ENCODE assay signal across 1 cellular context in the genomic region with DNA sequence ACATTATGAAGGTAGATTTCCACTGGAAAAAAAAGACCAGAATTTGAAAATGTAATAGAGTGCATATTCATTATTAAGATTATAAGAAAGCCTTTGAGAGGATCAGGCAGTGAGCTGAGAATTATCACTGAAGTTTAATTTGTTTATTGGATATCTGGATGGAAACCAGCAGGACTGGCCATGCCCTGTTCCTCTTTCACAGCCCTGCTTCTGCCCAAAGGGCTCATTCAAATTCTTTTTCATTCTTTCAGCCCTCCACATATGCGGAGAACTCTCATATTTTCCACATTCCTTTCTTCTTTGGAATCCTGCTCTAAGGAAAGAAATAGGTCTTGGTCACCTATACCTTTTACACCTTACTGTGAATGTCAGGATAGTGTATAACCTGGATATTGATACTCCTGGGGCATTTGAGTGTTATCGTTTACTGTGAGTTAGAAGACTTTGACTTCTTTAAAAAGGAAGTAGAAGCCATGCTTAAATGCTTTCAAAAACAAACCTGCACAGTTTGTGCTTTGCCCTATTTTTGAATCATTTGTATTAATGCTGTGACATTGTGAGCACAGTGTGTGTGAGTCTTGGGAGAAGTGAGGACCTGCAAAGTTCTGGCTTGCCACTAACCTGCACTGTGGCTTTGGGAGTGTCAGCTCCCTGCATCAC.
TF ChIP-seq lines count a peak whose summit lies in the region.

No MANE protein-coding gene starts in this region.

TF ChIP-seq in SK-N-SH treated with all-trans-retinoic acid at 6 μM for 48 hours, 23 proteins besides CTCF, POLR2A, EP300 and RAD21 (continued from another document):
- TF ChIP-seq, protein P1, sequence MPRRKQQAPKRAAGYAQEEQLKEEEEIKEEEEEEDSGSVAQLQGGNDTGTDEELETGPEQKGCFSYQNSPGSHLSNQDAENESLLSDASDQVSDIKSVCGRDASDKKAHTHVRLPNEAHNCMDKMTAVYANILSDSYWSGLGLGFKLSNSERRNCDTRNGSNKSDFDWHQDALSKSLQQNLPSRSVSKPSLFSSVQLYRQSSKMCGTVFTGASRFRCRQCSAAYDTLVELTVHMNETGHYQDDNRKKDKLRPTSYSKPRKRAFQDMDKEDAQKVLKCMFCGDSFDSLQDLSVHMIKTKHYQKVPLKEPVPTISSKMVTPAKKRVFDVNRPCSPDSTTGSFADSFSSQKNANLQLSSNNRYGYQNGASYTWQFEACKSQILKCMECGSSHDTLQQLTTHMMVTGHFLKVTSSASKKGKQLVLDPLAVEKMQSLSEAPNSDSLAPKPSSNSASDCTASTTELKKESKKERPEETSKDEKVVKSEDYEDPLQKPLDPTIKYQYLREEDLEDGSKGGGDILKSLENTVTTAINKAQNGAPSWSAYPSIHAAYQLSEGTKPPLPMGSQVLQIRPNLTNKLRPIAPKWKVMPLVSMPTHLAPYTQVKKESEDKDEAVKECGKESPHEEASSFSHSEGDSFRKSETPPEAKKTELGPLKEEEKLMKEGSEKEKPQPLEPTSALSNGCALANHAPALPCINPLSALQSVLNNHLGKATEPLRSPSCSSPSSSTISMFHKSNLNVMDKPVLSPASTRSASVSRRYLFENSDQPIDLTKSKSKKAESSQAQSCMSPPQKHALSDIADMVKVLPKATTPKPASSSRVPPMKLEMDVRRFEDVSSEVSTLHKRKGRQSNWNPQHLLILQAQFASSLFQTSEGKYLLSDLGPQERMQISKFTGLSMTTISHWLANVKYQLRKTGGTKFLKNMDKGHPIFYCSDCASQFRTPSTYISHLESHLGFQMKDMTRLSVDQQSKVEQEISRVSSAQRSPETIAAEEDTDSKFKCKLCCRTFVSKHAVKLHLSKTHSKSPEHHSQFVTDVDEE (CRISPR knock-in tag; IDR thresholded peaks at IDR 0.05) = no peak
- no peak for TF ChIP-seq ZFP3 (CRISPR knock-in tag; IDR thresholded peaks at IDR 0.05)
- TF ChIP-seq GLIS3 (CRISPR knock-in tag; IDR thresholded peaks at IDR 0.05) = no peak
- TF ChIP-seq CSRNP3 (CRISPR knock-in tag; IDR thresholded peaks at IDR 0.05) = no peak
- TF ChIP-seq PPARA (CRISPR knock-in tag; IDR thresholded peaks at IDR 0.05; ENCODE audit: borderline replicate concordance) = no peak
- TF ChIP-seq BACH2 (CRISPR knock-in tag; IDR thresholded peaks at IDR 0.05; ENCODE audit: borderline replicate concordance) = no peak
- TF ChIP-seq ESRRG (CRISPR knock-in tag; IDR thresholded peaks at IDR 0.05) = no peak
- no peak for TF ChIP-seq ZFP30 (CRISPR knock-in tag; IDR thresholded peaks at IDR 0.05)
- TF ChIP-seq ARNTL (CRISPR knock-in tag; IDR thresholded peaks at IDR 0.05; ENCODE audit: borderline replicate concordance, low read depth) = no peak
- no peak for TF ChIP-seq ZNF70 (CRISPR knock-in tag; IDR thresholded peaks at IDR 0.05)
- TF ChIP-seq TOX (CRISPR knock-in tag; IDR thresholded peaks at IDR 0.05; ENCODE audit: borderline replicate concordance) = no peak
TF ChIP-seq in SK-N-SH treated with all-trans-retinoic acid at 6 μM for 48 hours: peak in this region for 0.
